Comparison of ENCODE assay signal across 1 cellular context in genomic region chr1:214192825-214193643, GRCh38.
TF ChIP-seq lines count a peak whose summit lies in the region.

No MANE protein-coding gene starts in this region.

TF ChIP-seq in HepG2, 621 proteins besides CTCF, POLR2A, EP300 and RAD21 (continued from another document):
- no peak for TF ChIP-seq ZFYVE20 (CRISPR knock-in tag; IDR thresholded peaks at IDR 0.05; ENCODE audit: borderline replicate concordance, low read depth)
TF ChIP-seq in HepG2: peak in this region for 1.
